8 cellular contexts compared by ENCODE assay signal in the genomic region with DNA sequence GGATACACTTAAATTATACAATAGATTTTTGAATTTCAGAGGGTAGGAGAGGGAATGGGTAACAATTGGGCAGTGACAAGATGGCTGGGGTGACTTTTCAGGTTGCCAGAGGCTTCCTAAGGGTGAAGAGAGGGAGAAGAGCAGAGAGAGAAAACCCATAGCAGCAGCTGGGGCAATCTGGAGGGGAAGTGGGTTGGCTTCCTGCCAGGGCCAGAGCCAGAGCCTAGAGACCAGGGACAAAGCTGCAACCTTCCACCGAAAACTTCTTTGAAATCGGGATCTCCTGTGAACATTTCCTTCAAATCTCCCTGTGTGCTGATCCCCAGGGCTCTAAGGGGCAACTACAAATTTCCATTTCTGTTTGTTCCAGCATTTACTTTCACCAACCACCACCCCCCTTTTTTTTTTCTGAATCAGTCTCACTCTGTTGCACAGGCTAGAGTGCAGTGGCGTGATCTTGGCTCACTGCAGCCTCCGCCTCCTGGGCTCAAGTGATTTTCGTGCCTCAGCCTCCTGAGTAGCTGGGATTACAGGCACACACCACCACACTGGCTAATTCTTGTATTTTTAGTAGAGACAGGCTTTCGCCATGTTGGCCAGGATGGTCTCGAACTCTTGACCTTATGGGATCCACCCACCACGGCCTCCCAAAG. TPM values are rescaled to one million over a fixed set of nuclear protein-coding genes. Genes with fewer than 3 reads are reported as not detected.
DNase-seq lines count a peak whose midpoint lies in the region; ATAC-seq and TF ChIP-seq lines count a peak whose summit lies in the region.

No MANE protein-coding gene starts in this region.

- TF ChIP-seq CTCF in GM13977 (IDR thresholded peaks at IDR 0.05; ENCODE audit: extremely low read depth, insufficient read depth, missing control alignments) = no peak

- DNase-seq in Daoy (ENCODE audit: low read depth) (peak; percentile 72), NCI-H446 treated with DMSO at 0.1 percent for 48 hours (lab: John Stamatoyannopoulos, UW) (peak; percentile 27), HCEC 1CT (no peak), GM13977 (ENCODE audit: low spot score) (no peak)
- peak; percentile 21 for DNase-seq in activated T-helper 9 cell treated with anti-CD3 and anti-CD28 coated beads, Interleukin-2, amount 50 U/mL, for 16 hours (ENCODE audit: low read depth)
- DNase-seq in activated CD4-positive, CD25-positive, alpha-beta regulatory T cell treated with anti-CD3 and anti-CD28 coated beads, Interleukin-2, amount 50 U/mL, for 72 hours = no peak

- in situ Hi-C loops in GM13977 (cut with MboI; ENCODE audit: low pct_unique_long_range_greater_than_20kb, low sequenced_read_pairs, unreplicated experiment) = no loop called here

- ATAC-seq in HG02623 (IDR thresholded peaks at IDR 0.05; ENCODE audit: unreplicated experiment) = no peak

- H3K9ac ChIP-seq in muscle layer of colon (ENCODE audit: low read length) = no peak overlapping the region

- H3K4me1 ChIP-seq in muscle layer of colon (ENCODE audit: insufficient read depth, low read length) = peaks cover 58% of the 10 kb centered on the region

- no peak overlapping the region for H3K4me3 ChIP-seq in muscle layer of colon (ENCODE audit: low read depth in 1 of 2, low read length in 2 of 2)

- H3K9me3 ChIP-seq in muscle layer of colon (ENCODE audit: low read length) = no peaks in the 10 kb centered on the region

- H3K36me3 ChIP-seq in muscle layer of colon (ENCODE audit: insufficient read depth, low read length) = peaks cover 4% of the 10 kb centered on the region

- peak overlapping the region; percentile 85 for H3K27ac ChIP-seq in muscle layer of colon (ENCODE audit: low read depth, low read length)

- no peaks in the 10 kb centered on the region for H3K27me3 ChIP-seq in muscle layer of colon (ENCODE audit: control insufficient read depth in 1 of 2, insufficient read depth in 2 of 2, low read length in 2 of 2)

RNA-seq across cellular contexts. Expression of a gene that starts 3.1 kb away (rescaled TPM):
- total RNA-seq in Daoy (2014; rRNA removed; shearing (Covaris generic)) = 6.0 and 10.2 TPM in 2 replicates

RNA-seq across cellular contexts. Expression of a gene that starts 3.9 kb away (rescaled TPM):
- total RNA-seq in Daoy (2014; rRNA removed; shearing (Covaris generic)) = 184 and 194 TPM in 2 replicates

RNA-seq across cellular contexts. Expression of a gene that starts 11.2 kb away (rescaled TPM):
- 1.1 and 2.9 TPM in 2 replicates for total RNA-seq in Daoy (2014; rRNA removed; shearing (Covaris generic))

RNA-seq across cellular contexts. Expression of a gene that starts 23.9 kb away (rescaled TPM):
- 19.3 and 22.5 TPM in 2 replicates for total RNA-seq in Daoy (2014; rRNA removed; shearing (Covaris generic))

RNA-seq across cellular contexts. Expression of a gene that starts 42.6 kb away (rescaled TPM):
- 36.7 and 42.7 TPM in 2 replicates for total RNA-seq in Daoy (2014; rRNA removed; shearing (Covaris generic))

Comparison
In these comparisons a context has a peak if more than half of its experiments do, and no peak if none do; other contexts are left out.
1. DNase-seq: peak in Daoy (single experiment), NCI-H446 treated with DMSO at 0.1 percent for 48 hours (single experiment) and activated T-helper 9 cell treated with anti-CD3 and anti-CD28 coated beads, Interleukin-2, amount 50 U/mL, for 16 hours (single experiment); none in HCEC 1CT (single experiment), activated CD4-positive, CD25-positive, alpha-beta regulatory T cell treated with anti-CD3 and anti-CD28 coated beads, Interleukin-2, amount 50 U/mL, for 72 hours (single experiment) and GM13977 (single experiment).